Comparison of ENCODE assay signal across 19 cellular contexts in genomic region chr5:130116972-130117371, GRCh38.
DNase-seq lines count a peak whose midpoint lies in the region; ATAC-seq and TF ChIP-seq lines count a peak whose summit lies in the region.
"Had no signal": no experiment of that assay in that cellular context is flagged by ENCODE, and none has a peak within 500 bp of the region (broad histone marks: within the 10 kb centered on the region; RNA-seq: fewer than 3 reads in every experiment).

No MANE protein-coding gene starts in this region.

- no peak overlapping the region for H2BK120ac ChIP-seq in mesendoderm (ENCODE audit: low read depth, low read length)

- peak; percentile 18 for DNase-seq in MCF 10A (ENCODE audit: unreplicated experiment)
- DNase-seq in mammary epithelial cell = no peak
- peak; percentile 4 for DNase-seq in mesendoderm
- DNase-seq in DMS153 (lab: John Stamatoyannopoulos, UW) = no peak
- DNase-seq: Calu3, NCI-H1092, NCI-H1417 treated with DMSO at 0.1 percent for 48 hours, NCI-H187, NCI-H2171 treated with DMSO at 0.1 percent for 48 hours, NCI-H446, NCI-H524 treated with DMSO at 0.1 percent for 48 hours, RPMI8226, SHP77 treated with DMSO at 0.1 percent for 48 hours had no signal

- H3K27me3 ChIP-seq in mammary epithelial cell (ENCODE audit: insufficient read depth, low read length) (no peaks in the 10 kb centered on the region), mesendoderm (ENCODE audit: insufficient read depth, low read length, poor library complexity) (no peaks in the 10 kb centered on the region)

- dilution Hi-C loops in mammary epithelial cell (cut with HindIII; ENCODE audit: low sequenced_read_pairs) = no loop called here

- H2BK5ac ChIP-seq in mesendoderm (ENCODE audit: low read length) = no peak overlapping the region

- ATAC-seq in GM18868 (IDR thresholded peaks at IDR 0.05; ENCODE audit: unreplicated experiment) = no peak
- ATAC-seq in GM21619 (IDR thresholded peaks at IDR 0.05; ENCODE audit: unreplicated experiment) = no peak

- no peak overlapping the region for H4K8ac ChIP-seq in mesendoderm (ENCODE audit: low read depth, low read length)

- no peaks in the 10 kb centered on the region for H3K9me3 ChIP-seq in mammary epithelial cell (replicated peaks; ENCODE audit: insufficient read depth, low read length)

- 86% methylated on average over 1 of the region's 1 CpG for WGBS in mammary epithelial cell (ENCODE audit: low coverage, missing lambda C conversion rate)
- WGBS in mesendoderm (ENCODE audit: extremely low coverage, insufficient coverage, low lambda C conversion rate) = no CpG with 5 or more reads among the region's 1 CpG

- H3K36me3 ChIP-seq in mammary epithelial cell (ENCODE audit: insufficient read depth, low read length) (no peaks in the 10 kb centered on the region), mesendoderm (ENCODE audit: control insufficient read depth, insufficient read depth, low read length) (no peaks in the 10 kb centered on the region)

- H3K4me2 ChIP-seq in mammary epithelial cell (ENCODE audit: insufficient read depth, low read depth, low read length) (no peak overlapping the region), mesendoderm (ENCODE audit: low read length) (no peak overlapping the region)
- H3K4me2 ChIP-seq: KMS-11 had no signal

- no peak overlapping the region for H3K23ac ChIP-seq in mesendoderm (ENCODE audit: low read length)

- H3K27ac ChIP-seq in mammary epithelial cell (ENCODE audit: insufficient read depth, low read depth, low read length) (no peak overlapping the region), mesendoderm (ENCODE audit: low read depth, low read length) (no peak overlapping the region)
- H3K27ac ChIP-seq: HL-60, KMS-11 had no signal

- H3K27ac Mint-ChIP-seq in MCF 10A (ENCODE audit: low read depth, unreplicated experiment) (no peak overlapping the region), brain (peak overlapping the region in 4 of 5 experiments; percentile 24 to 94 (median 88))
- H3K27ac Mint-ChIP-seq: IgD-negative memory B cell had no signal

- no peak overlapping the region for H3K56ac ChIP-seq in mesendoderm (ENCODE audit: low read length)

- H3K4me3 ChIP-seq in mammary epithelial cell (replicated peaks in 1 of 3; ENCODE audit: insufficient read depth in 1 of 3, low read depth in 2 of 3, low read length in 3 of 3) (no peak overlapping the region), mesendoderm (ENCODE audit: low read length) (no peak overlapping the region)

- BruUV-seq in MCF 10A (replicated peaks; lab: Mats Ljungman, UMichigan) = no TSS peak
- BruUV-seq in mammary epithelial cell (replicated peaks; lab: Mats Ljungman, UMichigan) = no TSS peak

- POLR2A ChIA-PET in MCF 10A (lab: Yijun Ruan, JAX) = interaction anchor here (0.6 kb wide), 1 partner anchor 224 kb away, joined by 3 read pairs; no protein-coding TSS in a partner anchor

- H2BK15ac ChIP-seq in mesendoderm (replicated peaks; ENCODE audit: low read depth) = no peak overlapping the region

- CTCF ChIA-PET in MCF 10A (lab: Yijun Ruan, JAX) = interaction anchor here (0.6 to 1.4 kb wide), 8 partner anchors 7 to 1047 kb away, joined by 3 to 6 read pairs (median 3); no protein-coding TSS in a partner anchor
- CTCF ChIA-PET in mammary epithelial cell (lab: Charles Lee; ENCODE audit: low non-redundant PET) = interaction anchor here (0.6 kb wide), 1 partner anchor 992 kb away, joined by 5 read pairs; no protein-coding TSS in a partner anchor

- no peak for TF ChIP-seq CTCF in MCF 10A (IDR thresholded peaks at IDR 0.05; ENCODE audit: unreplicated experiment)
- peak in 1 of 2 donors; percentile 2 for TF ChIP-seq CTCF in mammary epithelial cell (conservative IDR thresholded peaks at IDR 0.05 in 1 of 2, IDR thresholded peaks at IDR 0.05 in 1 of 2; ENCODE audit: extremely low read depth in 1 of 2, insufficient read depth in 1 of 2, low read depth in 1 of 2, low read length in 2 of 2)
- no peak for TF ChIP-seq CTCF in brain (conservative IDR thresholded peaks at IDR 0.05)

- in situ Hi-C loops in mammary epithelial cell (cut with MboI; ENCODE audit: low sequenced_read_pairs in 2 of 2) = loop anchor here in 1 of 2 donors (25.0 kb wide), 2 partner anchors 595 to 995 kb away; no protein-coding TSS in a partner anchor

- H3K9ac ChIP-seq in mammary epithelial cell (ENCODE audit: insufficient read depth, low read length) = no peak overlapping the region
- no peak overlapping the region for H3K9ac ChIP-seq in mesendoderm (ENCODE audit: low read length)
- H3K9ac ChIP-seq: KMS-11 had no signal

- H3K4me1 Mint-ChIP-seq in MCF 10A (ENCODE audit: insufficient read depth, unreplicated experiment) (no peaks in the 10 kb centered on the region), brain (peaks cover 49% of the 10 kb centered on the region)

- H3K4me3 Mint-ChIP-seq in MCF 10A (ENCODE audit: unreplicated experiment) (no peak overlapping the region), brain (peak overlapping the region in 2 of 5 experiments; percentile 3 to 80)
- H3K4me3 Mint-ChIP-seq: IgD-negative memory B cell had no signal

- intact Hi-C loops in MCF 10A (cut with micrococcal nuclease) (no loop called here), mammary epithelial cell (cut with micrococcal nuclease) (no loop called here)

- H2AK5ac ChIP-seq in mesendoderm (ENCODE audit: low read length) = no peak overlapping the region

- H3K27me3 Mint-ChIP-seq in MCF 10A (ENCODE audit: insufficient read depth, unreplicated experiment) = no peaks in the 10 kb centered on the region
- H3K27me3 Mint-ChIP-seq in brain = peaks cover 6% of the 10 kb centered on the region
- H3K27me3 Mint-ChIP-seq: IgD-negative memory B cell had no signal

- H3K36me3 Mint-ChIP-seq in MCF 10A (ENCODE audit: insufficient read depth, unreplicated experiment) (no peaks in the 10 kb centered on the region), brain (no peaks in the 10 kb centered on the region)
- H3K36me3 Mint-ChIP-seq: IgD-negative memory B cell had no signal

- H4K20me1 ChIP-seq in mammary epithelial cell (ENCODE audit: insufficient read depth, low read length) = no peaks in the 10 kb centered on the region

- no peak overlapping the region for H2AFZ ChIP-seq in mammary epithelial cell (ENCODE audit: low read depth, low read length)

- H3K79me2 ChIP-seq in mammary epithelial cell (ENCODE audit: insufficient read depth, low read length) = no peaks in the 10 kb centered on the region
- H3K79me2 ChIP-seq in mesendoderm (ENCODE audit: control insufficient read depth, insufficient read depth, low read length) = no peaks in the 10 kb centered on the region

- H3K4ac ChIP-seq in mesendoderm (ENCODE audit: low read depth, low read length) = no peak overlapping the region

- H3K9me3 Mint-ChIP-seq in MCF 10A (ENCODE audit: unreplicated experiment) (no peaks in the 10 kb centered on the region), brain (no peaks in the 10 kb centered on the region)
- H3K9me3 Mint-ChIP-seq: IgD-negative memory B cell had no signal

- no peak overlapping the region for H4K5ac ChIP-seq in mesendoderm (ENCODE audit: low read length)

- no peaks in the 10 kb centered on the region for H3K79me1 ChIP-seq in mesendoderm (ENCODE audit: low read length)

- no peak overlapping the region for H3K18ac ChIP-seq in mesendoderm (ENCODE audit: low read length)

- H3K4me1 ChIP-seq in mammary epithelial cell (ENCODE audit: insufficient read depth, low read length) (no peaks in the 10 kb centered on the region), mesendoderm (ENCODE audit: control insufficient read depth, low read depth, low read length) (no peaks in the 10 kb centered on the region)

Comparison
In these comparisons a context has a peak if more than half of its experiments do, and no peak if none do; other contexts are left out.
1. DNase-seq: peak in MCF 10A (single experiment) and mesendoderm (single experiment); none in mammary epithelial cell (single experiment) and DMS153 (single experiment).